8 cellular contexts compared by ENCODE assay signal in the genomic region with DNA sequence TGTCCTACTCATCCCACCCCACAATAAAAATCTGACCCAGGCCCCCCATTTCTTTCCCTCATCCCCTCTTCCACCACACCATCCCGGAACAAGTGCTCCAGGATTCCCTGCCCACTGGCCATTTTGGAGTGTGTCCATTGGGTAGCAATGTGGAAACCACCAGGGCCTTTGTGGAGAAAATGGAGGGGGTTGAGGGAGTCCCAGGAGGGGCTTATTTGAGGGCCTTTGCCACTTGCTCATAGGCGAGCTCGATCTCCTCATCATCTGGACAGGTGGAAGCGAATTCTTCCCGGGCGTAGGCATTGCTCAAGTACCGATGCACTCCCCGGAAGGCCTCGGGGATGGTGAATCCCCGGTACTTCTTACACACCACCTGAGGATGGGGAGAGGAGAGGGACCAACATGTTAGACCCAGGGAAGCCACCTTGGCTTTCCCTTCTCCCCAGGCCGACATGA. TPM values are rescaled to one million over a fixed set of nuclear protein-coding genes. Genes with fewer than 3 reads are reported as not detected.
DNase-seq lines count a peak whose midpoint lies in the region; ATAC-seq, FAIRE-seq and TF ChIP-seq lines count a peak whose summit lies in the region.

No MANE protein-coding gene starts in this region.

- peaks cover 57% of the 10 kb centered on the region for H3K4me1 Mint-ChIP-seq in neural crest cell

- H3K27ac Mint-ChIP-seq in neural crest cell (ENCODE audit: unreplicated experiment): peak overlapping the region; percentile 95

- no peak for FAIRE-seq in HTR-8/SVneo (lab: Jason Lieb, UNC)

- peaks cover 26% of the 10 kb centered on the region for H3K36me3 ChIP-seq in BJ (ENCODE audit: control insufficient read depth, insufficient read depth, low read length)
- H3K36me3 ChIP-seq in MM.1S (replicated peaks; ENCODE audit: insufficient read depth, low read length): peaks cover 10% of the 10 kb centered on the region
- peaks cover 21% of the 10 kb centered on the region for H3K36me3 ChIP-seq in effector memory CD4-positive, alpha-beta T cell (ENCODE audit: control insufficient read depth, insufficient read depth, low read length)

- no peaks in the 10 kb centered on the region for H3K9me3 ChIP-seq in MM.1S (replicated peaks; ENCODE audit: insufficient read depth, low read length)
- no peaks in the 10 kb centered on the region for H3K9me3 ChIP-seq in effector memory CD4-positive, alpha-beta T cell (ENCODE audit: control insufficient read depth, low read length)

- peaks cover 40% of the 10 kb centered on the region for H3K4me1 ChIP-seq in MM.1S (ENCODE audit: low read length)
- peaks cover 31% of the 10 kb centered on the region for H3K4me1 ChIP-seq in effector memory CD4-positive, alpha-beta T cell (ENCODE audit: control insufficient read depth, insufficient read depth, low read length, poor library complexity, severe bottlenecking)

- no peaks in the 10 kb centered on the region for H3K27me3 ChIP-seq in BJ (ENCODE audit: control insufficient read depth, insufficient read depth, low read length)
- H3K27me3 ChIP-seq in MM.1S (replicated peaks; ENCODE audit: insufficient read depth, low read length): no peaks in the 10 kb centered on the region
- H3K27me3 ChIP-seq in effector memory CD4-positive, alpha-beta T cell (replicated peaks; ENCODE audit: control insufficient read depth, insufficient read depth, low read length, poor library complexity, severe bottlenecking): no peaks in the 10 kb centered on the region

- no peak for ATAC-seq in GM18909 (IDR thresholded peaks at IDR 0.05; ENCODE audit: poor library complexity, unreplicated experiment)

- H3K4me2 ChIP-seq in MM.1S (ENCODE audit: low read depth, low read length): peak overlapping the region; percentile 93; the same call in 1 of the 2 replicates

- POLR2A ChIA-PET in BJ (lab: Charles Lee): interaction anchor here (0.9 kb wide), 1 partner anchor 33 kb away, joined by 3 read pairs; no protein-coding TSS in a partner anchor

- no peaks in the 10 kb centered on the region for H3K9me2 ChIP-seq in MM.1S (replicated peaks; ENCODE audit: insufficient read depth, low read length)

- H3F3A ChIP-seq in MM.1S (ENCODE audit: insufficient read depth, low read length): peaks cover 75% of the 10 kb centered on the region

- peaks cover 4% of the 10 kb centered on the region for H3K27me3 Mint-ChIP-seq in neural crest cell (ENCODE audit: low read depth)

- peak overlapping the region; percentile 86; the same call in 1 of the 2 replicates for H3K27ac ChIP-seq in MM.1S (ENCODE audit: low read length)
- peak overlapping the region; percentile 67 for H3K27ac ChIP-seq in effector memory CD4-positive, alpha-beta T cell (ENCODE audit: insufficient read depth, low read length, poor library complexity, severe bottlenecking)

- H3K9ac ChIP-seq in MM.1S (ENCODE audit: low read length): no peak overlapping the region

- H3K4me3 Mint-ChIP-seq in neural crest cell: peak overlapping the region; percentile 98

- H3K36me3 Mint-ChIP-seq in neural crest cell (ENCODE audit: low read depth): peaks cover 40% of the 10 kb centered on the region

- DNase-seq in BJ (ENCODE audit: low read depth): no peak
- DNase-seq in MM.1S: no peak
- DNase-seq in effector memory CD4-positive, alpha-beta T cell: no peak
- no peak for DNase-seq in neural crest cell (ENCODE audit: low read depth, low spot score)
- no peak for DNase-seq in midbrain (lab: John Stamatoyannopoulos, UW)
- DNase-seq in HTR-8/SVneo (ENCODE audit: insufficient read length, low spot score): no peak
- DNase-seq in foreskin melanocyte: no peak

- no peak for TF ChIP-seq CTCF in BJ (IDR thresholded peaks at IDR 0.05; ENCODE audit: insufficient read depth, low read depth, low read length)
- no peak for TF ChIP-seq CTCF in MM.1S (IDR thresholded peaks at IDR 0.05; ENCODE audit: low read length)
- no peak for TF ChIP-seq CTCF in neural crest cell (conservative IDR thresholded peaks at IDR 0.05)

- H2AFZ ChIP-seq in MM.1S (ENCODE audit: low read length): no peak overlapping the region

- peaks cover 42% of the 10 kb centered on the region for H3K79me2 ChIP-seq in MM.1S (ENCODE audit: low read length)

- H3K9me3 Mint-ChIP-seq in neural crest cell: no peaks in the 10 kb centered on the region

- CTCF ChIA-PET in BJ (lab: Yijun Ruan, JAX): interaction anchor here (0.6 to 4.6 kb wide), 11 partner anchors 7 to 232 kb away, joined by 3 to 28 read pairs (median 5); a partner anchor contains a TSS

- H3K4me3 ChIP-seq in BJ (ENCODE audit: low read depth, low read length) (peak overlapping the region; percentile 88), MM.1S (ENCODE audit: low read length) (no peak overlapping the region)
- no peak overlapping the region for H3K4me3 ChIP-seq in effector memory CD4-positive, alpha-beta T cell (ENCODE audit: insufficient read depth, low read depth, low read length, poor library complexity, severe bottlenecking)

- H4K20me1 ChIP-seq in MM.1S (ENCODE audit: insufficient read depth, low read length): no peaks in the 10 kb centered on the region

RNA-seq across cellular contexts. Expression of a gene that starts 1.6 kb away (rescaled TPM):
- 43.2 and 69.5 TPM in 2 replicates for polyA plus RNA-seq in BJ (2011; rRNA removed)
- polyA minus RNA-seq in BJ (2011; rRNA and poly(A)+ RNA removed): 22.1 and 24.6 TPM in 2 replicates
- total RNA-seq in neural crest cell: 186 and 194 TPM in 2 replicates

RNA-seq across cellular contexts. Expression of a gene that starts 5.7 kb away (rescaled TPM):
- polyA plus RNA-seq in BJ (2011; rRNA removed): 820 and 866 TPM in 2 replicates
- polyA minus RNA-seq in BJ (2011; rRNA and poly(A)+ RNA removed): 346 and 592 TPM in 2 replicates
- 305 and 313 TPM in 2 replicates for total RNA-seq in neural crest cell

RNA-seq across cellular contexts. Expression of a gene that starts 7.5 kb away (rescaled TPM):
- not detected in 2 replicates for polyA plus RNA-seq in BJ (2011; rRNA removed)
- not detected in 2 replicates for polyA minus RNA-seq in BJ (2011; rRNA and poly(A)+ RNA removed)
- total RNA-seq in neural crest cell: not detected in 2 replicates

RNA-seq across cellular contexts. Expression of a gene that starts 9.1 kb away (rescaled TPM):
- polyA plus RNA-seq in BJ (2011; rRNA removed): not detected in 2 replicates
- polyA minus RNA-seq in BJ (2011; rRNA and poly(A)+ RNA removed): not detected in 2 replicates
- 1.2 TPM in 2 replicates for total RNA-seq in neural crest cell

RNA-seq across cellular contexts. Expression of a gene that starts 9.1 kb away (rescaled TPM):
- 9.2 and 10.7 TPM in 2 replicates for polyA plus RNA-seq in BJ (2011; rRNA removed)
- polyA minus RNA-seq in BJ (2011; rRNA and poly(A)+ RNA removed): 8.7 and 11.5 TPM in 2 replicates
- total RNA-seq in neural crest cell: 79.5 and 86.2 TPM in 2 replicates
